Comparison of ENCODE assay signal across 8 cellular contexts in the genomic region with DNA sequence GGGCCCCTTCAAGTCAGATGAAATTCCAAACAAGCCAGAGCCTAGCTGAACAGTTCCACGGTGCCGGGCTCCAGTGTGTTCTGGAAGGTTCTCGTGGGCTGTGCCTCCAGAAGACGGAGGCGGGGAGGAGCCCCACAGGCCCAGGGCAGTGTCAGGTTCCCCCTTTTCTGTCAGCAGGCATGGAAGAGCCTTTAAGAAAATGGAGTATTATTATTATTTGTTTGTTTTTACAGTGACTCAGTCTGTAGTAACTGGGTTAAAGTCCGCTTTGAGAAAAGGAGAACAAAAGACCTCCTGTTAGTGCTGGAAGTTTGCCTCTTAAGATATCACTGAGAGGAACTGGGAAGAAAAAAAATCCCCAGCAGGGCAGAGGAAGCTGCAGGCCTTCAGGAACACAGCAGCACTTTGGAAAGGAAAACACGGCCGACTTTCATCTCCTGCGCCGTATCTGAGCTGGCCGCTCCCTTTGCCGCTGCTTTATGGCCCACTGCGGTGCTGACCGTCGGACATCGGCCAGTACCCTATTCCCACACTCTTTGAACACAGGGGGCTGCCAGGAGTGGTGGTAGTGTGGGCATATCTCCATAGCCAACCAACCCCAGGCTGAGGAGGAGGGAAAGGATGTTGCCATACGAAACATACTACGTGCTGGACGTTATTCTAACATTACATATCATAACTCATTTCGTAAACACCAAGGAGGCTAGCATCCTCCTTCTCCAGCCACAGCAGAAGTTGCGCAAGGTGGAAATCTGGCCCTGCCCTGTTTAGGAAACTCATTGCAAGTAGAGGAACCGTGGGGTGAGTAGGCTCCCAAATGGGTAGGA.
DNase-seq lines count a peak whose midpoint lies in the region; ATAC-seq lines count a peak whose summit lies in the region.

No MANE protein-coding gene starts in this region.

- no peaks in the 10 kb centered on the region for H3K9me3 ChIP-seq in effector memory CD4-positive, alpha-beta T cell (ENCODE audit: control insufficient read depth, low read length)

- peaks cover 24 to 38% of the 10 kb centered on the region in 2 donors for H3K4me1 Mint-ChIP-seq in stimulated activated naive B cell treated with anti-CD40 and anti-IgM and Interleukin-4, amounts not matched to agents 10 μg/mL and 1 μg/mL and 100 μg/mL, for 72 hours

- H3K4me3 ChIP-seq in effector memory CD4-positive, alpha-beta T cell (ENCODE audit: insufficient read depth, low read depth, low read length, poor library complexity, severe bottlenecking) = no peak overlapping the region

- peaks cover 3 to 6% of the 10 kb centered on the region in 2 donors for H3K36me3 Mint-ChIP-seq in stimulated activated naive B cell treated with anti-CD40 and anti-IgM and Interleukin-4, amounts not matched to agents 10 μg/mL and 1 μg/mL and 100 μg/mL, for 72 hours

- H3K27ac Mint-ChIP-seq in stimulated activated naive B cell treated with anti-CD40 and anti-IgM and Interleukin-4, amounts not matched to agents 10 μg/mL and 1 μg/mL and 100 μg/mL, for 72 hours = peak overlapping the region; percentile 6

- no peaks in the 10 kb centered on the region for H3K36me3 ChIP-seq in effector memory CD4-positive, alpha-beta T cell (ENCODE audit: control insufficient read depth, insufficient read depth, low read length)

- ATAC-seq in stimulated activated naive B cell treated with anti-CD40 and anti-IgM and Interleukin-4, amounts not matched to agents 10 μg/mL and 1 μg/mL and 100 μg/mL, for 72 hours (replicated peaks) = no peak
- no peak for ATAC-seq in HG03135 (IDR thresholded peaks at IDR 0.05; ENCODE audit: unreplicated experiment)

- H3K27me3 Mint-ChIP-seq in stimulated activated naive B cell treated with anti-CD40 and anti-IgM and Interleukin-4, amounts not matched to agents 10 μg/mL and 1 μg/mL and 100 μg/mL, for 72 hours = peaks cover 0 to 9% of the 10 kb centered on the region in 2 donors

- H3K27ac ChIP-seq in effector memory CD4-positive, alpha-beta T cell (ENCODE audit: insufficient read depth, low read length, poor library complexity, severe bottlenecking) = no peak overlapping the region

- peaks cover 0 to 4% of the 10 kb centered on the region in 2 donors for H3K9me3 Mint-ChIP-seq in stimulated activated naive B cell treated with anti-CD40 and anti-IgM and Interleukin-4, amounts not matched to agents 10 μg/mL and 1 μg/mL and 100 μg/mL, for 72 hours

- H3K27me3 ChIP-seq in effector memory CD4-positive, alpha-beta T cell (replicated peaks; ENCODE audit: control insufficient read depth, insufficient read depth, low read length, poor library complexity, severe bottlenecking) = no peaks in the 10 kb centered on the region

- no peak overlapping the region for H3K4me3 Mint-ChIP-seq in stimulated activated naive B cell treated with anti-CD40 and anti-IgM and Interleukin-4, amounts not matched to agents 10 μg/mL and 1 μg/mL and 100 μg/mL, for 72 hours

- peaks cover 3% of the 10 kb centered on the region for H3K4me1 ChIP-seq in effector memory CD4-positive, alpha-beta T cell (ENCODE audit: control insufficient read depth, insufficient read depth, low read length, poor library complexity, severe bottlenecking)

- peak; percentile 39 for DNase-seq in HuH-7.5 (ENCODE audit: low spot score)
- DNase-seq in brain pericyte (ENCODE audit: low read depth, low spot score) = peak; percentile 92
- DNase-seq in kidney glomerular epithelial cell (lab: John Stamatoyannopoulos, UW) = peak; percentile 87
- no peak for DNase-seq in stimulated activated naive B cell treated with anti-CD40 and anti-IgM and Interleukin-4, amounts not matched to agents 10 μg/mL and 1 μg/mL and 100 μg/mL, for 72 hours
- no peak for DNase-seq in OCI-M1 (lab: John Stamatoyannopoulos, UW)
- no peak for DNase-seq in SHP77 (lab: John Stamatoyannopoulos, UW)
- no peak for DNase-seq in effector memory CD4-positive, alpha-beta T cell

Comparison
In these comparisons a context has a peak if more than half of its experiments do, and no peak if none do; other contexts are left out.
1. DNase-seq: peak in HuH-7.5 (single experiment), brain pericyte (single experiment) and kidney glomerular epithelial cell (single experiment); none in stimulated activated naive B cell treated with anti-CD40 and anti-IgM and Interleukin-4, amounts not matched to agents 10 μg/mL and 1 μg/mL and 100 μg/mL, for 72 hours (single experiment), OCI-M1 (single experiment), SHP77 (0 of 2) and effector memory CD4-positive, alpha-beta T cell (0 of 3).